ENCODE assay signal across 35 cellular contexts in genomic region chr11:124331873-124332272, GRCh38. TPM values are rescaled to one million over a fixed set of nuclear protein-coding genes. Genes with fewer than 3 reads are reported as not detected.
"Had no signal": no experiment of that assay in that cellular context is flagged by ENCODE, and none has a peak within 500 bp of the region (broad histone marks: within the 10 kb centered on the region; RNA-seq: fewer than 3 reads in every experiment).

No MANE protein-coding gene starts in this region.

- DNase-seq: colonic mucosa; cortex of kidney; effector CD8-positive, alpha-beta T cell; effector memory CD8-positive, alpha-beta T cell; endodermal cell; erythroblast; esophagus squamous epithelium; foreskin fibroblast; foreskin melanocyte; gastrocnemius medialis; glutamatergic neuron; head of caudate nucleus; heart right ventricle; hippocampal formation; immature natural killer cell; left cardiac atrium; left lung; left ventricle myocardium superior; lower lobe of right lung; mesenchymal stem cell; mucosa of descending colon; naive B cell; naive thymus-derived CD8-positive, alpha-beta T cell had no signal

- H3K4me1 ChIP-seq: colonic mucosa, esophagus squamous epithelium, gastrocnemius medialis, left lung, lower lobe of right lung had no signal

- H3K36me3 ChIP-seq: colonic mucosa, esophagus squamous epithelium, gastrocnemius medialis, heart right ventricle, left lung, lower lobe of right lung had no signal

- ATAC-seq: effector memory CD8-positive, alpha-beta T cell; esophagus mucosa; gastrocnemius medialis; heart right ventricle; left cardiac atrium; left lung; left ventricle myocardium superior; lower lobe of right lung; mucosa of descending colon; naive thymus-derived CD8-positive, alpha-beta T cell had no signal

- H3K9me3 ChIP-seq: colonic mucosa, esophagus squamous epithelium, gastrocnemius medialis, heart right ventricle, left lung, lower lobe of right lung, mucosa of descending colon had no signal

- FAIRE-seq: endometrium, keratinocyte had no signal

- H3K4me3 ChIP-seq: colonic mucosa, esophagus squamous epithelium, gastrocnemius medialis, heart right ventricle, left lung, lower lobe of right lung, mucosa of descending colon had no signal

- H3K27ac ChIP-seq: colonic mucosa, epithelial cell of prostate, esophagus squamous epithelium, gastrocnemius medialis, heart right ventricle, left lung, lower lobe of right lung had no signal

- H3K27me3 ChIP-seq: colonic mucosa, esophagus squamous epithelium, gastrocnemius medialis, left lung had no signal

RNA-seq across cellular contexts. Expression of gene OR8D2, which starts 11.9 kb away (rescaled TPM):
- total RNA-seq: colonic mucosa; dermis microvascular lymphatic vessel endothelial cell; endodermal cell; esophagus mucosa; esophagus squamous epithelium; gastrocnemius medialis; glomerular endothelial cell; heart right ventricle; kidney epithelial cell; left cardiac atrium; left lung; left ventricle myocardium superior; lower leg skin; lower lobe of right lung; lung microvascular endothelial cell; mesenteric fat pad; mesothelial cell of epicardium; mucosa of descending colon; myocyte; naive thymus-derived CD8-positive, alpha-beta T cell had no signal
- polyA plus RNA-seq: heart right ventricle; immature natural killer cell; keratinocyte; naive thymus-derived CD8-positive, alpha-beta T cell had no signal

RNA-seq across cellular contexts. Expression of gene OR8D1, which starts 18.1 kb away (rescaled TPM):
- total RNA-seq: colonic mucosa; dermis microvascular lymphatic vessel endothelial cell; endodermal cell; esophagus mucosa; esophagus squamous epithelium; gastrocnemius medialis; glomerular endothelial cell; heart right ventricle; kidney epithelial cell; left cardiac atrium; left lung; left ventricle myocardium superior; lower leg skin; lower lobe of right lung; lung microvascular endothelial cell; mesenteric fat pad; mesothelial cell of epicardium; myocyte; naive thymus-derived CD8-positive, alpha-beta T cell had no signal
- polyA plus RNA-seq: heart right ventricle; immature natural killer cell; keratinocyte; naive thymus-derived CD8-positive, alpha-beta T cell had no signal

RNA-seq across cellular contexts. Expression of gene OR8B2, which starts 52.4 kb away (rescaled TPM):
- total RNA-seq: colonic mucosa; dermis microvascular lymphatic vessel endothelial cell; endodermal cell; esophagus mucosa; esophagus squamous epithelium; gastrocnemius medialis; glomerular endothelial cell; heart right ventricle; kidney epithelial cell; left cardiac atrium; left lung; left ventricle myocardium superior; lower leg skin; lower lobe of right lung; lung microvascular endothelial cell; mesenteric fat pad; mesothelial cell of epicardium; mucosa of descending colon; myocyte; naive thymus-derived CD8-positive, alpha-beta T cell had no signal
- polyA plus RNA-seq: heart right ventricle; immature natural killer cell; keratinocyte; naive thymus-derived CD8-positive, alpha-beta T cell had no signal
